In the genomic region with DNA sequence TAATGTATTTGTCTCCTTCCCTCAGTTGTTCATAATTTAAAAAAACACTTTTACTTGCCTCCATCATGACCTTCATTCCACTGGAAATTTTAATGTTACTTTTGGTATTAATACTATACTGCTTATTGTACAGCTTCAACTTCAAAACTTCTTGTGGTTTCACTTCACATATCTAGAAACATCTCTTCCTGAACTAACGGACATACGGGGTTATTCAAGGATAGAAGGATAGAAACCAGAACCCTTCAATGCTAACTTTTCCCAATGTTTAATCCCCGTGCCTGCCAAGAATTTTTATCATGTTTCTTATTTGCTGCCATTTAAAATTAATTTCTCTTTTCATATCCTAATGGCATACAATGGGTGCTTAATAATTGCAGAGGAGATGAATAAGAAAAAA, we compare ENCODE assay signal across 16 cellular contexts. TPM values are rescaled to one million over a fixed set of nuclear protein-coding genes. Genes with fewer than 3 reads are reported as not detected.
DNase-seq lines count a peak whose midpoint lies in the region; ATAC-seq and TF ChIP-seq lines count a peak whose summit lies in the region.
"Had no signal": no experiment of that assay in that cellular context is flagged by ENCODE, and none has a peak within 500 bp of the region (broad histone marks: within the 10 kb centered on the region; RNA-seq: fewer than 3 reads in every experiment).

No MANE protein-coding gene starts in this region.

- H3K36me3 Mint-ChIP-seq in stimulated activated naive CD8-positive, alpha-beta T cell treated with anti-CD3 and anti-CD28 coated beads, Interleukin-15, Interleukin-2, amounts not matched to agents 100 ng/mL and 50 ng/mL, for 24 hours (ENCODE audit: low read depth), result peaks cover 59% of the 10 kb centered on the region
- peaks cover 2% of the 10 kb centered on the region for H3K36me3 Mint-ChIP-seq in IgD-negative memory B cell
- H3K36me3 Mint-ChIP-seq in dendritic cell treated with granulocyte-macrophage colony-stimulating factor and Interleukin-4, amounts not matched to agents 40 ng/mL and 50 ng/mL, for 4 days (ENCODE audit: low read depth), result peaks cover 89% of the 10 kb centered on the region

- peaks cover 23% of the 10 kb centered on the region for H3K4me1 Mint-ChIP-seq in stimulated activated naive CD8-positive, alpha-beta T cell treated with anti-CD3 and anti-CD28 coated beads, Interleukin-15, Interleukin-2, amounts not matched to agents 100 ng/mL and 50 ng/mL, for 24 hours (ENCODE audit: low read depth)
- peaks cover 23 to 38% (median 23%) of the 10 kb centered on the region in 3 donors for H3K4me1 Mint-ChIP-seq in IgD-negative memory B cell
- peaks cover 50% of the 10 kb centered on the region for H3K4me1 Mint-ChIP-seq in dendritic cell treated with granulocyte-macrophage colony-stimulating factor and Interleukin-4, amounts not matched to agents 40 ng/mL and 50 ng/mL, for 4 days (ENCODE audit: low read depth)
- H3K4me1 Mint-ChIP-seq: GM23338 had no signal

- H3K4me3 Mint-ChIP-seq in stimulated activated naive CD8-positive, alpha-beta T cell treated with anti-CD3 and anti-CD28 coated beads, Interleukin-15, Interleukin-2, amounts not matched to agents 100 ng/mL and 50 ng/mL, for 24 hours, result no peak overlapping the region
- peak overlapping the region in 1 of 4 donors; percentile 70 for H3K4me3 Mint-ChIP-seq in IgD-negative memory B cell
- no peak overlapping the region for H3K4me3 Mint-ChIP-seq in dendritic cell treated with granulocyte-macrophage colony-stimulating factor and Interleukin-4, amounts not matched to agents 40 ng/mL and 50 ng/mL, for 4 days
- H3K4me3 Mint-ChIP-seq: GM23338 had no signal

- no peaks in the 10 kb centered on the region for H3K4me1 ChIP-seq in upper lobe of right lung
- peaks cover 3% of the 10 kb centered on the region for H3K4me1 ChIP-seq in effector memory CD4-positive, alpha-beta T cell (ENCODE audit: control insufficient read depth, insufficient read depth, low read length, poor library complexity, severe bottlenecking)
- H3K4me1 ChIP-seq: BE2C, SJCRH30 had no signal

- no peak for DNase-seq in stimulated activated naive CD8-positive, alpha-beta T cell treated with anti-CD3 and anti-CD28 coated beads, Interleukin-15, Interleukin-2, amounts not matched to agents 100 U/mL and 50 U/mL, for 24 hours
- no peak for DNase-seq in upper lobe of right lung
- DNase-seq in effector memory CD4-positive, alpha-beta T cell, result no peak
- no peak for DNase-seq in foreskin fibroblast
- DNase-seq: BE2C, KBM-7, NCI-H1092, NCI-H2081 treated with DMSO at 0.1 percent for 48 hours, NCI-H510A treated with DMSO at 0.1 percent for 48 hours, NCI-H82, PC-9, SJCRH30 had no signal

- intact Hi-C loops in dendritic cell treated with granulocyte-macrophage colony-stimulating factor and Interleukin-4, amounts not matched to agents 40 ng/mL and 50 ng/mL, for 4 days (cut with micrococcal nuclease), result loop anchor here (10.0 kb wide), 1 partner anchor 608 kb away; no protein-coding TSS in a partner anchor
- intact Hi-C loops in upper lobe of right lung (cut with DNase I), result no loop called here

- H3K9me3 ChIP-seq in upper lobe of right lung, result no peaks in the 10 kb centered on the region
- no peaks in the 10 kb centered on the region for H3K9me3 ChIP-seq in effector memory CD4-positive, alpha-beta T cell (ENCODE audit: control insufficient read depth, low read length)
- H3K9me3 ChIP-seq: BE2C, SJCRH30 had no signal

- peaks cover 86% of the 10 kb centered on the region for H3K36me3 ChIP-seq in upper lobe of right lung
- peaks cover 84% of the 10 kb centered on the region for H3K36me3 ChIP-seq in effector memory CD4-positive, alpha-beta T cell (ENCODE audit: control insufficient read depth, insufficient read depth, low read length)

- H3K4me3 ChIP-seq in upper lobe of right lung (no peak overlapping the region), foreskin fibroblast (ENCODE audit: low read depth in 1 of 2, low read length in 2 of 2) (no peak overlapping the region)
- no peak overlapping the region for H3K4me3 ChIP-seq in effector memory CD4-positive, alpha-beta T cell (ENCODE audit: insufficient read depth, low read depth, low read length, poor library complexity, severe bottlenecking)
- H3K4me3 ChIP-seq: GM23338, PC-9, SJCRH30 had no signal

- ATAC-seq in stimulated activated naive CD8-positive, alpha-beta T cell treated with anti-CD3 and anti-CD28 coated beads, Interleukin-15, Interleukin-2, amounts not matched to agents 100 U/mL and 50 U/mL, for 24 hours, result no peak
- no peak for ATAC-seq in upper lobe of right lung
- ATAC-seq: GM23338 had no signal

- peak overlapping the region; percentile 60 for H3K27ac Mint-ChIP-seq in stimulated activated naive CD8-positive, alpha-beta T cell treated with anti-CD3 and anti-CD28 coated beads, Interleukin-15, Interleukin-2, amounts not matched to agents 100 ng/mL and 50 ng/mL, for 24 hours
- H3K27ac Mint-ChIP-seq in IgD-negative memory B cell, result peak overlapping the region; percentile 17 to 54 (median 23)
- peak overlapping the region; percentile 39 for H3K27ac Mint-ChIP-seq in dendritic cell treated with granulocyte-macrophage colony-stimulating factor and Interleukin-4, amounts not matched to agents 40 ng/mL and 50 ng/mL, for 4 days
- H3K27ac Mint-ChIP-seq: GM23338 had no signal

- no peaks in the 10 kb centered on the region for H3K9me3 Mint-ChIP-seq in stimulated activated naive CD8-positive, alpha-beta T cell treated with anti-CD3 and anti-CD28 coated beads, Interleukin-15, Interleukin-2, amounts not matched to agents 100 ng/mL and 50 ng/mL, for 24 hours
- H3K9me3 Mint-ChIP-seq in IgD-negative memory B cell, result no peaks in the 10 kb centered on the region
- no peaks in the 10 kb centered on the region for H3K9me3 Mint-ChIP-seq in dendritic cell treated with granulocyte-macrophage colony-stimulating factor and Interleukin-4, amounts not matched to agents 40 ng/mL and 50 ng/mL, for 4 days
- H3K9me3 Mint-ChIP-seq: GM23338 had no signal

- H3K27me3 Mint-ChIP-seq in stimulated activated naive CD8-positive, alpha-beta T cell treated with anti-CD3 and anti-CD28 coated beads, Interleukin-15, Interleukin-2, amounts not matched to agents 100 ng/mL and 50 ng/mL, for 24 hours, result no peaks in the 10 kb centered on the region
- H3K27me3 Mint-ChIP-seq in IgD-negative memory B cell, result no peaks in the 10 kb centered on the region
- no peaks in the 10 kb centered on the region for H3K27me3 Mint-ChIP-seq in dendritic cell treated with granulocyte-macrophage colony-stimulating factor and Interleukin-4, amounts not matched to agents 40 ng/mL and 50 ng/mL, for 4 days

- TF ChIP-seq CTCF in upper lobe of right lung (IDR thresholded peaks at IDR 0.05) (no peak), foreskin fibroblast (IDR thresholded peaks at IDR 0.05; ENCODE audit: low read depth, low read length) (no peak)

- no peak overlapping the region for H3K27ac ChIP-seq in upper lobe of right lung
- no peak overlapping the region for H3K27ac ChIP-seq in effector memory CD4-positive, alpha-beta T cell (ENCODE audit: insufficient read depth, low read length, poor library complexity, severe bottlenecking)
- H3K27ac ChIP-seq: PC-9, SJCRH30 had no signal

- no peaks in the 10 kb centered on the region for H3K27me3 ChIP-seq in upper lobe of right lung
- H3K27me3 ChIP-seq in effector memory CD4-positive, alpha-beta T cell (replicated peaks; ENCODE audit: control insufficient read depth, insufficient read depth, low read length, poor library complexity, severe bottlenecking), result no peaks in the 10 kb centered on the region
- H3K27me3 ChIP-seq: BE2C, SJCRH30 had no signal

RNA-seq across cellular contexts. Expression of a gene that starts 36.3 kb away (rescaled TPM):
- 7.3 TPM for polyA plus RNA-seq in IgD-negative memory B cell
- total RNA-seq in upper lobe of right lung, result 10.1 TPM

RNA-seq across cellular contexts. Expression of a gene that starts 57.7 kb away (rescaled TPM):
- 69.8 TPM for polyA plus RNA-seq in IgD-negative memory B cell
- 20.3 TPM for total RNA-seq in upper lobe of right lung
